Comparison of ENCODE assay signal across 1 cellular context in the genomic region with DNA sequence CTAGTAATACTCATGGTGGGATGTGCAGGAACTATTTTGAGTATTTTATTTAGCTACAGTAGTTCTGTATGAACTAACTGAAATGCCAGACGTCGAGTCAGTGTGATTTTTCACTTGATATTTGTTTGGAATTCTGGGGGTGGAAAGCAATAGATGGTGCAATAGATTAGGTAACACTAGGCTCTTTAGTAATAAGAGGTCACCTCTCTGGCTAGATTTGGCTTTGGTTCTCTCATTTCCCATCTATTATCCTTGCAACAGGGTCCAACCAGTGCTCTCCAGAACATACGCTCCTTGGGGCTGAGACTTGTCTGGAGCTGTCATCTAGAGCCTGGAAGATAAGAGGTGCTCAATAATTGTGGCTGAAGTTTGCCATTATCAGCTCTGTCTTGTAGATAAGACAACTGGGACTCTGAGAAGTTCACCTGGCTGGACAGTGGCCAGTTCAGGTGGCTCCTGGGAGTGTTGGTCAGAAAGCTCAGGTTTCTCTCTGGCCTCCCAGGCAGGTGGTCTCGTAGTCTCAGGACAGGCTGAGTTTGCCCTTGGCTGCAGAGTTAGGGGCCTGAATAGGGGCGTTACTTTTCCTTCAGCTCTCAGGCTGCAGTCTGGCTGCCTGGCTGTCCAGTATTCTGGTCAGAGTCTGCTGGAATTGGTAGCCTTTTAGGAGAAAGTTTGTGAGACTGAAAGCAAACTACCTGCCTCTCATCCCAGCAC.
TF ChIP-seq lines count a peak whose summit lies in the region.

No MANE protein-coding gene starts in this region.

TF ChIP-seq in WTC11, 78 proteins besides CTCF, POLR2A, EP300 and RAD21 (continued from another document):
- TF ChIP-seq, protein P1, sequence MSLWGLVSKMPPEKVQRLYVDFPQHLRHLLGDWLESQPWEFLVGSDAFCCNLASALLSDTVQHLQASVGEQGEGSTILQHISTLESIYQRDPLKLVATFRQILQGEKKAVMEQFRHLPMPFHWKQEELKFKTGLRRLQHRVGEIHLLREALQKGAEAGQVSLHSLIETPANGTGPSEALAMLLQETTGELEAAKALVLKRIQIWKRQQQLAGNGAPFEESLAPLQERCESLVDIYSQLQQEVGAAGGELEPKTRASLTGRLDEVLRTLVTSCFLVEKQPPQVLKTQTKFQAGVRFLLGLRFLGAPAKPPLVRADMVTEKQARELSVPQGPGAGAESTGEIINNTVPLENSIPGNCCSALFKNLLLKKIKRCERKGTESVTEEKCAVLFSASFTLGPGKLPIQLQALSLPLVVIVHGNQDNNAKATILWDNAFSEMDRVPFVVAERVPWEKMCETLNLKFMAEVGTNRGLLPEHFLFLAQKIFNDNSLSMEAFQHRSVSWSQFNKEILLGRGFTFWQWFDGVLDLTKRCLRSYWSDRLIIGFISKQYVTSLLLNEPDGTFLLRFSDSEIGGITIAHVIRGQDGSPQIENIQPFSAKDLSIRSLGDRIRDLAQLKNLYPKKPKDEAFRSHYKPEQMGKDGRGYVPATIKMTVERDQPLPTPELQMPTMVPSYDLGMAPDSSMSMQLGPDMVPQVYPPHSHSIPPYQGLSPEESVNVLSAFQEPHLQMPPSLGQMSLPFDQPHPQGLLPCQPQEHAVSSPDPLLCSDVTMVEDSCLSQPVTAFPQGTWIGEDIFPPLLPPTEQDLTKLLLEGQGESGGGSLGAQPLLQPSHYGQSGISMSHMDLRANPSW (CRISPR knock-in tag; conservative IDR thresholded peaks at IDR 0.05; ENCODE audit: low read depth), result no peak
- TF ChIP-seq, protein P2, sequence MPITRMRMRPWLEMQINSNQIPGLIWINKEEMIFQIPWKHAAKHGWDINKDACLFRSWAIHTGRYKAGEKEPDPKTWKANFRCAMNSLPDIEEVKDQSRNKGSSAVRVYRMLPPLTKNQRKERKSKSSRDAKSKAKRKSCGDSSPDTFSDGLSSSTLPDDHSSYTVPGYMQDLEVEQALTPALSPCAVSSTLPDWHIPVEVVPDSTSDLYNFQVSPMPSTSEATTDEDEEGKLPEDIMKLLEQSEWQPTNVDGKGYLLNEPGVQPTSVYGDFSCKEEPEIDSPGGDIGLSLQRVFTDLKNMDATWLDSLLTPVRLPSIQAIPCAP (CRISPR knock-in tag; IDR thresholded peaks at IDR 0.05), result no peak
- no peak for TF ChIP-seq ZNF416 (CRISPR knock-in tag; IDR thresholded peaks at IDR 0.05)
- TF ChIP-seq ZNF396 (CRISPR knock-in tag; IDR thresholded peaks at IDR 0.05; ENCODE audit: borderline replicate concordance), result no peak
- TF ChIP-seq, protein P3, sequence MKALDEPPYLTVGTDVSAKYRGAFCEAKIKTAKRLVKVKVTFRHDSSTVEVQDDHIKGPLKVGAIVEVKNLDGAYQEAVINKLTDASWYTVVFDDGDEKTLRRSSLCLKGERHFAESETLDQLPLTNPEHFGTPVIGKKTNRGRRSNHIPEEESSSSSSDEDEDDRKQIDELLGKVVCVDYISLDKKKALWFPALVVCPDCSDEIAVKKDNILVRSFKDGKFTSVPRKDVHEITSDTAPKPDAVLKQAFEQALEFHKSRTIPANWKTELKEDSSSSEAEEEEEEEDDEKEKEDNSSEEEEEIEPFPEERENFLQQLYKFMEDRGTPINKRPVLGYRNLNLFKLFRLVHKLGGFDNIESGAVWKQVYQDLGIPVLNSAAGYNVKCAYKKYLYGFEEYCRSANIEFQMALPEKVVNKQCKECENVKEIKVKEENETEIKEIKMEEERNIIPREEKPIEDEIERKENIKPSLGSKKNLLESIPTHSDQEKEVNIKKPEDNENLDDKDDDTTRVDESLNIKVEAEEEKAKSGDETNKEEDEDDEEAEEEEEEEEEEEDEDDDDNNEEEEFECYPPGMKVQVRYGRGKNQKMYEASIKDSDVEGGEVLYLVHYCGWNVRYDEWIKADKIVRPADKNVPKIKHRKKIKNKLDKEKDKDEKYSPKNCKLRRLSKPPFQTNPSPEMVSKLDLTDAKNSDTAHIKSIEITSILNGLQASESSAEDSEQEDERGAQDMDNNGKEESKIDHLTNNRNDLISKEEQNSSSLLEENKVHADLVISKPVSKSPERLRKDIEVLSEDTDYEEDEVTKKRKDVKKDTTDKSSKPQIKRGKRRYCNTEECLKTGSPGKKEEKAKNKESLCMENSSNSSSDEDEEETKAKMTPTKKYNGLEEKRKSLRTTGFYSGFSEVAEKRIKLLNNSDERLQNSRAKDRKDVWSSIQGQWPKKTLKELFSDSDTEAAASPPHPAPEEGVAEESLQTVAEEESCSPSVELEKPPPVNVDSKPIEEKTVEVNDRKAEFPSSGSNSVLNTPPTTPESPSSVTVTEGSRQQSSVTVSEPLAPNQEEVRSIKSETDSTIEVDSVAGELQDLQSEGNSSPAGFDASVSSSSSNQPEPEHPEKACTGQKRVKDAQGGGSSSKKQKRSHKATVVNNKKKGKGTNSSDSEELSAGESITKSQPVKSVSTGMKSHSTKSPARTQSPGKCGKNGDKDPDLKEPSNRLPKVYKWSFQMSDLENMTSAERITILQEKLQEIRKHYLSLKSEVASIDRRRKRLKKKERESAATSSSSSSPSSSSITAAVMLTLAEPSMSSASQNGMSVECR (CRISPR knock-in tag; IDR thresholded peaks at IDR 0.05; ENCODE audit: borderline replicate concordance), result no peak
- TF ChIP-seq USF2 (CRISPR knock-in tag; IDR thresholded peaks at IDR 0.05), result no peak
- no peak for TF ChIP-seq ZNF232 (CRISPR knock-in tag; IDR thresholded peaks at IDR 0.05)
- TF ChIP-seq PRRX2 (CRISPR knock-in tag; IDR thresholded peaks at IDR 0.05), result no peak
- TF ChIP-seq, protein P4, sequence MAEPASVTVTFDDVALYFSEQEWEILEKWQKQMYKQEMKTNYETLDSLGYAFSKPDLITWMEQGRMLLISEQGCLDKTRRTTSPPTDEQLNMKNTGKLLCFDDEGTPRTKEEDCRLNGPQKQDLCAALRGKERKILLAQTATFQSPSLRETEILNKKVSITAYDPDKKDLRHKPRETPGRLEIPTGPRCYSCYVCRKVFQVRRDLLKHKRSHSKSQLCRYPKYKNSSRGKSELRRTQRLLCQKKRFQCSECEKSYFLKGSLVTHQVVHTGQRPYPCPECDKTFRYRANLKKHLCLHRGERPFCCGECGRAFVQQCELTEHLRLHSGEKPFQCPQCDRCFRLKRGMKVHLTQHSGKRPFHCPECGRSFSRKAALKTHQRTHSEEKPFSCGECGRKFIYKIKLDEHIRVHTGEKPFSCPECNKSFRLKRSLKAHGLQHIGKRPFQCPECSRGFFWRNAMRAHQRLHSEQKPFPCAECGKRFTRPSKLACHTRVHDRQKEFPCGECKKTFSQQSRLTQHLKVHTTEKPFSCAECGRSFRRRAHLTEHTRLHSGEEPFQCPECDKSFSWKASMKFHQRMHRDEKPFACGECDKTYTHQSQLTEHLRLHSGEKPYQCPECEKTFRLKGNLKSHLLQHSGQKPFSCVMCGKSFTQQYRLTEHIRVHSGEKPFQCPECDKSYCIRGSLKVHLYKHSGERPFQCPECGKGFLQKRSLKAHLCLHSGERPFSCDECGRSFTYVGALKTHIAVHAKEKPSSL (CRISPR knock-in tag; conservative IDR thresholded peaks at IDR 0.05), result no peak
- no peak for TF ChIP-seq ZMAT4 (CRISPR knock-in tag; IDR thresholded peaks at IDR 0.05)
- TF ChIP-seq, protein P5, sequence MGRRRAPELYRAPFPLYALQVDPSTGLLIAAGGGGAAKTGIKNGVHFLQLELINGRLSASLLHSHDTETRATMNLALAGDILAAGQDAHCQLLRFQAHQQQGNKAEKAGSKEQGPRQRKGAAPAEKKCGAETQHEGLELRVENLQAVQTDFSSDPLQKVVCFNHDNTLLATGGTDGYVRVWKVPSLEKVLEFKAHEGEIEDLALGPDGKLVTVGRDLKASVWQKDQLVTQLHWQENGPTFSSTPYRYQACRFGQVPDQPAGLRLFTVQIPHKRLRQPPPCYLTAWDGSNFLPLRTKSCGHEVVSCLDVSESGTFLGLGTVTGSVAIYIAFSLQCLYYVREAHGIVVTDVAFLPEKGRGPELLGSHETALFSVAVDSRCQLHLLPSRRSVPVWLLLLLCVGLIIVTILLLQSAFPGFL (CRISPR knock-in tag; IDR thresholded peaks at IDR 0.05; ENCODE audit: borderline replicate concordance), result no peak
